ENCODE assay signal across 34 cellular contexts in genomic region chr12:46938071-46938678, GRCh38.
DNase-seq lines count a peak whose midpoint lies in the region; ATAC-seq, FAIRE-seq and TF ChIP-seq lines count a peak whose summit lies in the region.
"Had no signal": no experiment of that assay in that cellular context is flagged by ENCODE, and none has a peak within 500 bp of the region (broad histone marks: within the 10 kb centered on the region; RNA-seq: fewer than 3 reads in every experiment).

No MANE protein-coding gene starts in this region.

- H3K27me3 ChIP-seq in HepG2 (ENCODE audit: control insufficient read depth in 1 of 2, insufficient read depth in 2 of 2, low read length in 2 of 2) (no peaks in the 10 kb centered on the region), upper lobe of right lung (peaks cover 5% of the 10 kb centered on the region)
- H3K27me3 ChIP-seq: ascending aorta, BE2C, MG63, right atrium auricular region, upper lobe of left lung had no signal

- H3K9ac ChIP-seq in HepG2 (ENCODE audit: insufficient read depth, low read depth, low read length) = no peak overlapping the region
- H3K9ac ChIP-seq: parathyroid adenoma had no signal

- CTCF ChIA-PET in HepG2 (lab: Yijun Ruan, JAX; ENCODE audit: low intra/inter-chr PET ratio, low total read pairs) = no interaction called here
- CTCF ChIA-PET in HEK293T (lab: Yijun Ruan, JAX) = no interaction called here

- H4K20me1 ChIP-seq in HepG2 (ENCODE audit: insufficient read depth, low read length) = no peaks in the 10 kb centered on the region

- no peaks in the 10 kb centered on the region for H3K36me3 ChIP-seq in HepG2 (replicated peaks in 1 of 2; ENCODE audit: control insufficient read depth in 1 of 2, insufficient read depth in 2 of 2, low read length in 2 of 2)
- H3K36me3 ChIP-seq in upper lobe of right lung = no peaks in the 10 kb centered on the region
- H3K36me3 ChIP-seq: ascending aorta, BE2C, lower lobe of right lung, MG63, right atrium auricular region, upper lobe of left lung had no signal

- ATAC-seq in HepG2 (peak; percentile 80), HG02642 (IDR thresholded peaks at IDR 0.05; ENCODE audit: poor library complexity, unreplicated experiment) (no peak), upper lobe of right lung (no peak)
- ATAC-seq: activated CD4-positive, alpha-beta T cell treated with anti-CD3 and anti-CD28 coated beads for 36 hours; activated CD8-positive, alpha-beta T cell treated with anti-CD3 and anti-CD28 coated beads, Interleukin-2, amount 10 ng/mL, durations not matched to agents 7 days and 5 days; lower lobe of right lung; T-helper 17 cell had no signal

- TF ChIP-seq CTCF in chondrocyte (IDR thresholded peaks at IDR 0.05) (no peak), HepG2 (CRISPR knock-in tag; IDR thresholded peaks at IDR 0.05) (no peak), upper lobe of right lung (IDR thresholded peaks at IDR 0.05) (no peak)

- TF ChIP-seq RAD21 in HepG2 (CRISPR knock-in tag; IDR thresholded peaks at IDR 0.05) = no peak

- H3K9me3 ChIP-seq in HepG2 (ENCODE audit: low read length) (no peaks in the 10 kb centered on the region), upper lobe of right lung (no peaks in the 10 kb centered on the region)
- H3K9me3 ChIP-seq: ascending aorta, BE2C, lower lobe of right lung, right atrium auricular region, upper lobe of left lung had no signal

- peak overlapping the region in 1 of 3 experiments; percentile 20; a peak in 1 of 6 replicates for H3K4me3 ChIP-seq in HepG2 (replicated peaks in 1 of 3; ENCODE audit: insufficient read depth in 1 of 3, low read depth in 2 of 3, low read length in 3 of 3)
- H3K4me3 ChIP-seq in upper lobe of right lung = no peak overlapping the region
- H3K4me3 ChIP-seq: ascending aorta, lower lobe of right lung, MG63, right atrium auricular region, upper lobe of left lung had no signal

- no peak overlapping the region for H2AFZ ChIP-seq in HepG2 (ENCODE audit: low read length)
- H2AFZ ChIP-seq: parathyroid adenoma had no signal

- intact Hi-C loops in HepG2 (cut with micrococcal nuclease; ENCODE audit: unreplicated experiment) = loop anchor here (10.0 kb wide), 1 partner anchor 443 kb away; no protein-coding TSS in a partner anchor
- intact Hi-C loops in upper lobe of right lung (cut with DNase I) = no loop called here

- DNase-seq in DMS53 (lab: John Stamatoyannopoulos, UW) (peak; percentile 76), LHCN-M2 (ENCODE audit: low read depth) (peak; percentile 87), chondrocyte (ENCODE audit: low spot score) (no peak), HepG2 (ENCODE audit: low spot score) (peak; percentile 40), HEK293T (ENCODE audit: extremely low spot score) (no peak), upper lobe of right lung (no peak), DMS114 treated with DMSO at 0.1 percent for 48 hours (lab: John Stamatoyannopoulos, UW; ENCODE audit: unreplicated experiment) (no peak)
- DNase-seq: ACHN; activated CD4-positive, alpha-beta T cell treated with anti-CD3 and anti-CD28 coated beads for 36 hours; activated CD8-positive, alpha-beta T cell treated with anti-CD3 and anti-CD28 coated beads, Interleukin-2, amount 10 ng/mL, durations not matched to agents 7 days and 5 days; activated effector memory CD4-positive, alpha-beta T cell treated with Interleukin-2 at 50 U/mL for 16 hours; activated naive CD8-positive, alpha-beta T cell treated with anti-CD3 and anti-CD28 coated beads, Interleukin-2, amount 10 ng/mL, durations not matched to agents 7 days and 5 days; activated T-cell treated with anti-CD3 and anti-CD28 coated beads for 4 hours; BE2C; CD8-positive, alpha-beta memory T cell; central memory CD4-positive, alpha-beta T cell; GF-D8; glutamatergic neuron; kidney; lower lobe of right lung; MG63; NCI-H1105 treated with DMSO at 0.1 percent for 48 hours; NCI-H2029 treated with DMSO at 0.1 percent for 48 hours; NCI-H226; nephron progenitor cell; stimulated activated CD4-positive, alpha-beta T cell treated with anti-CD3 and anti-CD28 coated beads, Interleukin-12 subunit alpha, Interleukin-12 subunit beta, amount 100 ng/mL, for 4 hours; stimulated activated CD4-positive, alpha-beta T cell treated with anti-CD3 and anti-CD28 coated beads, Interleukin-4, amount 100 ng/mL, for 1 hour; T-helper 17 cell had no signal

- in situ Hi-C loops in HepG2 (cut with HindIII; ENCODE audit: extremely low pct_ligation_motif_present, low pct_unique_long_range_greater_than_20kb) = loop anchor here (10.0 kb wide), 2 partner anchors 163 to 593 kb away; no protein-coding TSS in a partner anchor

- H3K27ac ChIP-seq in HepG2 (ENCODE audit: extremely low read length, insufficient read depth, low read length) (peak overlapping the region; percentile 47), upper lobe of right lung (no peak overlapping the region)
- H3K27ac ChIP-seq: ascending aorta, lower lobe of right lung, parathyroid adenoma, right atrium auricular region, upper lobe of left lung had no signal

- FAIRE-seq in HepG2 (lab: Jason Lieb, UNC) = peak; percentile 8

- H3K4me1 ChIP-seq in HepG2 (ENCODE audit: insufficient read depth, low read length) (peaks cover 42% of the 10 kb centered on the region), upper lobe of right lung (no peaks in the 10 kb centered on the region)
- H3K4me1 ChIP-seq: ascending aorta, BE2C, lower lobe of right lung, parathyroid adenoma, right atrium auricular region, upper lobe of left lung had no signal

- no TSS peak for BruUV-seq in HepG2 (replicated peaks; lab: Mats Ljungman, UMichigan)

- no peaks in the 10 kb centered on the region for H3K27me3 Mint-ChIP-seq in chondrocyte (ENCODE audit: low read depth)
- H3K27me3 Mint-ChIP-seq: dendritic cell treated with granulocyte-macrophage colony-stimulating factor and Interleukin-4, amounts not matched to agents 40 ng/mL and 50 ng/mL, for 4 days had no signal

- peak overlapping the region; percentile 2 for H3K27ac Mint-ChIP-seq in chondrocyte (ENCODE audit: unreplicated experiment)
- H3K27ac Mint-ChIP-seq: activated CD4-positive, alpha-beta T cell treated with anti-CD3 and anti-CD28 coated beads for 36 hours; activated CD8-positive, alpha-beta T cell treated with anti-CD3 and anti-CD28 coated beads, Interleukin-2, amount 10 ng/mL, durations not matched to agents 7 days and 5 days; activated naive CD8-positive, alpha-beta T cell treated with anti-CD3 and anti-CD28 coated beads, Interleukin-2, amount 10 ng/mL, durations not matched to agents 7 days and 5 days; CD8-positive, alpha-beta memory T cell; dendritic cell treated with granulocyte-macrophage colony-stimulating factor and Interleukin-4, amounts not matched to agents 40 ng/mL and 50 ng/mL, for 4 days; nephron progenitor cell; T-helper 17 cell had no signal

- TF ChIP-seq POLR2A in HepG2 (IDR thresholded peaks at IDR 0.05; ENCODE audit: insufficient read depth in 1 of 2, low read depth in 2 of 2, low read length in 2 of 2) = no peak

- H3K36me3 Mint-ChIP-seq in chondrocyte (ENCODE audit: low read depth) = no peaks in the 10 kb centered on the region
- H3K36me3 Mint-ChIP-seq: activated naive CD8-positive, alpha-beta T cell treated with anti-CD3 and anti-CD28 coated beads, Interleukin-2, amount 10 ng/mL, durations not matched to agents 7 days and 5 days; CD8-positive, alpha-beta memory T cell had no signal

- 5% methylated on average over 4 of the region's 4 CpGs for WGBS in HepG2 (ENCODE audit: low lambda C conversion rate)

- no peaks in the 10 kb centered on the region for H3K79me2 ChIP-seq in HepG2 (ENCODE audit: insufficient read depth, low read length)
- H3K79me2 ChIP-seq: parathyroid adenoma had no signal

- peak in 1 of 2 experiments; percentile 67; a peak in 2 of 4 replicates for TF ChIP-seq EP300 in HepG2 (IDR thresholded peaks at IDR 0.05; ENCODE audit: low read depth in 2 of 2, low read length in 2 of 2)
- TF ChIP-seq EP300 in HepG2 (CRISPR knock-in tag; IDR thresholded peaks at IDR 0.05; ENCODE audit: borderline replicate concordance) = no peak

- peaks cover 30% of the 10 kb centered on the region for H3K4me1 Mint-ChIP-seq in chondrocyte (ENCODE audit: low read depth)
- H3K4me1 Mint-ChIP-seq: activated CD4-positive, alpha-beta T cell treated with anti-CD3 and anti-CD28 coated beads for 36 hours; activated naive CD8-positive, alpha-beta T cell treated with anti-CD3 and anti-CD28 coated beads, Interleukin-2, amount 10 ng/mL, durations not matched to agents 7 days and 5 days; CD8-positive, alpha-beta memory T cell; nephron progenitor cell had no signal

- H3K9me3 Mint-ChIP-seq in chondrocyte (ENCODE audit: low read depth) = no peaks in the 10 kb centered on the region
- H3K9me3 Mint-ChIP-seq: CD8-positive, alpha-beta memory T cell; dendritic cell treated with granulocyte-macrophage colony-stimulating factor and Interleukin-4, amounts not matched to agents 40 ng/mL and 50 ng/mL, for 4 days; nephron progenitor cell had no signal

- no peak overlapping the region for H3K4me3 Mint-ChIP-seq in chondrocyte (ENCODE audit: unreplicated experiment)
- H3K4me3 Mint-ChIP-seq: activated CD4-positive, alpha-beta T cell treated with anti-CD3 and anti-CD28 coated beads for 36 hours; activated CD8-positive, alpha-beta T cell treated with anti-CD3 and anti-CD28 coated beads, Interleukin-2, amount 10 ng/mL, durations not matched to agents 7 days and 5 days; activated naive CD8-positive, alpha-beta T cell treated with anti-CD3 and anti-CD28 coated beads, Interleukin-2, amount 10 ng/mL, durations not matched to agents 7 days and 5 days; CD8-positive, alpha-beta memory T cell; dendritic cell treated with granulocyte-macrophage colony-stimulating factor and Interleukin-4, amounts not matched to agents 40 ng/mL and 50 ng/mL, for 4 days; nephron progenitor cell; T-helper 17 cell had no signal

- peak overlapping the region; percentile 25; the same call in 1 of the 2 replicates for H3K4me2 ChIP-seq in HepG2 (ENCODE audit: low read depth, low read length)

- POLR2A ChIA-PET in HepG2 (lab: Yijun Ruan, JAX) (no interaction called here), HEK293T (lab: Yijun Ruan, JAX) (no interaction called here)

TF ChIP-seq in HEK293T, 16 proteins besides CTCF, POLR2A, EP300 and RAD21:
- TF ChIP-seq NFRKB (IDR thresholded peaks at IDR 0.05) (no peak), SP1 (IDR thresholded peaks at IDR 0.05) (no peak), BHLHE40 (IDR thresholded peaks at IDR 0.05; ENCODE audit: borderline replicate concordance) (no peak), FOXK2 (IDR thresholded peaks at IDR 0.05) (no peak), ZNF384 (IDR thresholded peaks at IDR 0.05) (no peak), ARNT (IDR thresholded peaks at IDR 0.05) (no peak), FOXM1 (IDR thresholded peaks at IDR 0.05; ENCODE audit: borderline replicate concordance) (no peak), SUZ12 (IDR thresholded peaks at IDR 0.05) (no peak), L3MBTL2 (conservative IDR thresholded peaks at IDR 0.05) (no peak), FOXA1 (IDR thresholded peaks at IDR 0.05) (no peak)

Comparison
In these comparisons a context has a peak if more than half of its experiments do, and no peak if none do; other contexts are left out.
1. DNase-seq: peak in DMS53 (single experiment), LHCN-M2 (single experiment) and HepG2 (single experiment); none in chondrocyte (single experiment), HEK293T (single experiment), upper lobe of right lung (single experiment) and DMS114 treated with DMSO at 0.1 percent for 48 hours (single experiment).